18 cellular contexts compared by ENCODE assay signal in the genomic region with DNA sequence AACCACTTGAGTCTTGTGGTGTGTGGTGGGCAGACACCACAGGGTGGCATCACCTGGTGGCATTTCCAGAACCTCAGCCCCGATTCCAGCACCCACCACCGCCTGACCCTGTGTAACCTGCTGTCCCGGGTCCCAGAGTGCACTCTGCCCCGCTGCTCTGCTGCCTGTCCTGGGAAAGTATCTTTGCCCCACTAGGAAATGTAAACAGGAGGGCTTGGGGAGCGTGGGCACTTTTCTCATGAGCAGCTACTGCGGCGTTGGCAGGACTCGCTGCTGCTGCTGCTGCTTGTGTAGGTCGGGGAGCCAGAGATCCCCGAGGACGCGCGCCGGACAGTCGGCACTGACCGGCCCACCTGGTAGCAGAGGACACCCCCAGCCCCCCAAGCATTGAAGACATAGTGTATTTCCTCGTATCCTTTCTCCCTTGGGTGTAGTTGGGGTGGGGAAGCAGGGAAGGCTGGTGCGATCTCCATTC. TPM values are rescaled to one million over a fixed set of nuclear protein-coding genes. Genes with fewer than 3 reads are reported as not detected.
A peak's percentile ranks its signal among the peaks of the same experiment; 100 is the strongest.
DNase-seq lines count a peak whose midpoint lies in the region; ATAC-seq and TF ChIP-seq lines count a peak whose summit lies in the region.
"Had no signal": no experiment of that assay in that cellular context is flagged by ENCODE, and none has a peak within 500 bp of the region (broad histone marks: within the 10 kb centered on the region; RNA-seq: fewer than 3 reads in every experiment).

No MANE protein-coding gene starts in this region.

- H3K9me3 ChIP-seq in CD4-positive, alpha-beta T cell (ENCODE audit: control insufficient read depth, low read length): no peaks in the 10 kb centered on the region
- H3K9me3 ChIP-seq in IMR-90 (ENCODE audit: control insufficient read depth, insufficient read depth, low read length): no peaks in the 10 kb centered on the region
- no peaks in the 10 kb centered on the region for H3K9me3 ChIP-seq in ovary

- peak overlapping the region; percentile 50 for H2AK9ac ChIP-seq in IMR-90 (replicated peaks; ENCODE audit: low read depth, low read length, poor library complexity)

- no peaks in the 10 kb centered on the region for H3K27me3 ChIP-seq in CD4-positive, alpha-beta T cell (ENCODE audit: control insufficient read depth, insufficient read depth, low read length)
- H3K27me3 ChIP-seq in IMR-90 (ENCODE audit: control insufficient read depth, insufficient read depth, low read length) (no peaks in the 10 kb centered on the region), ovary (no peaks in the 10 kb centered on the region)

- H2BK15ac ChIP-seq in IMR-90 (ENCODE audit: low read depth, low read length): no peak overlapping the region

- no peak for TF ChIP-seq POLR2A in IMR-90 (IDR thresholded peaks at IDR 0.05; ENCODE audit: low read depth, low read length)
- no peak for TF ChIP-seq POLR2A in ovary (IDR thresholded peaks at IDR 0.05)

- POLR2A ChIA-PET in CD4-positive, alpha-beta T cell (lab: Charles Lee): no interaction called here
- POLR2A ChIA-PET in IMR-90 (lab: Charles Lee; ENCODE audit: unreplicated experiment): no interaction called here

- no peak for TF ChIP-seq CTCF in CD4-positive, alpha-beta T cell (IDR thresholded peaks at IDR 0.05)
- TF ChIP-seq CTCF in IMR-90 (conservative IDR thresholded peaks at IDR 0.05; ENCODE audit: low read depth, low read length): no peak
- no peak for TF ChIP-seq CTCF in endothelial cell (IDR thresholded peaks at IDR 0.05; ENCODE audit: unreplicated experiment)
- no peak for TF ChIP-seq CTCF in ovary (IDR thresholded peaks at IDR 0.05)

- H3K79me1 ChIP-seq in IMR-90 (ENCODE audit: low read depth in 1 of 2, low read length in 2 of 2): peaks cover 0 to 10% of the 10 kb centered on the region in 2 experiments; a peak in 1 of 4 replicates

- H3K36me3 ChIP-seq in IMR-90 (ENCODE audit: control insufficient read depth, insufficient read depth, low read length) (peaks cover 68% of the 10 kb centered on the region), ovary (no peaks in the 10 kb centered on the region)

- H3K56ac ChIP-seq in IMR-90 (ENCODE audit: extremely low read depth, insufficient read depth, low read length): no peak overlapping the region

- no peak overlapping the region for H2AK5ac ChIP-seq in IMR-90 (ENCODE audit: low read depth, low read length)

- H3K9me1 ChIP-seq in IMR-90 (ENCODE audit: insufficient read depth, low read length): no peaks in the 10 kb centered on the region

- TF ChIP-seq RAD21 in IMR-90 (IDR thresholded peaks at IDR 0.05; ENCODE audit: low read length): no peak

- H3K4me2 ChIP-seq in IMR-90 (ENCODE audit: low read depth, low read length): no peak overlapping the region

- BruUV-seq in IMR-90 (replicated peaks; lab: Mats Ljungman, UMichigan): no TSS peak

- H3K4me1 Mint-ChIP-seq in CD4-positive, alpha-beta T cell (ENCODE audit: low read depth): peaks cover 5% of the 10 kb centered on the region
- H3K4me1 Mint-ChIP-seq in endothelial cell (ENCODE audit: unreplicated experiment): no peaks in the 10 kb centered on the region
- H3K4me1 Mint-ChIP-seq: brain, memory B cell, naive B cell had no signal

- peak overlapping the region; percentile 19 for H2AFZ ChIP-seq in IMR-90 (replicated peaks; ENCODE audit: low read length, poor library complexity)
- H2AFZ ChIP-seq: parathyroid adenoma had no signal

- DNase-seq in CD4-positive, alpha-beta T cell: no peak
- DNase-seq in IMR-90 (no peak), endothelial cell (ENCODE audit: low spot score) (no peak), NCI-H345 treated with DMSO at 0.1 percent for 48 hours (lab: John Stamatoyannopoulos, UW; ENCODE audit: unreplicated experiment) (no peak), ovary (no peak)
- DNase-seq: activated CD4-positive, alpha-beta T cell treated with anti-CD3 and anti-CD28 coated beads, Interleukin-2, amount 10 ng/mL, durations not matched to agents 24 days and 14 days; activated naive CD8-positive, alpha-beta T cell treated with anti-CD3 and anti-CD28 coated beads, Interleukin-2, amount 10 ng/mL, durations not matched to agents 7 days and 5 days; activated T-cell treated with anti-CD3 and anti-CD28 coated beads, Interleukin-2, amount 50 U/mL, for 48 hours; hypothalamus; kidney; naive B cell; NCI-H187; NCI-H345; stimulated activated CD4-positive, alpha-beta T cell treated with anti-CD3 and anti-CD28 coated beads, Interleukin-2, amount 100 ng/mL, for 24 hours had no signal

- dilution Hi-C loops in IMR-90 (cut with HindIII; ENCODE audit: low sequenced_read_pairs, unreplicated experiment): no loop called here

- no peaks in the 10 kb centered on the region for H3K27me3 Mint-ChIP-seq in CD4-positive, alpha-beta T cell
- H3K27me3 Mint-ChIP-seq in endothelial cell (ENCODE audit: unreplicated experiment): peaks cover 7% of the 10 kb centered on the region
- H3K27me3 Mint-ChIP-seq: activated CD4-positive, alpha-beta T cell treated with anti-CD3 and anti-CD28 coated beads, Interleukin-2, amount 10 ng/mL, durations not matched to agents 24 days and 14 days; activated naive CD8-positive, alpha-beta T cell treated with anti-CD3 and anti-CD28 coated beads, Interleukin-2, amount 10 ng/mL, durations not matched to agents 7 days and 5 days; memory B cell; naive B cell had no signal

- no peak overlapping the region for H2BK120ac ChIP-seq in IMR-90 (ENCODE audit: low read depth, low read length)

- H3K9me3 Mint-ChIP-seq in CD4-positive, alpha-beta T cell: no peaks in the 10 kb centered on the region
- H3K9me3 Mint-ChIP-seq in endothelial cell (ENCODE audit: unreplicated experiment): no peaks in the 10 kb centered on the region
- H3K9me3 Mint-ChIP-seq: activated CD4-positive, alpha-beta T cell treated with anti-CD3 and anti-CD28 coated beads, Interleukin-2, amount 10 ng/mL, durations not matched to agents 24 days and 14 days; activated naive CD8-positive, alpha-beta T cell treated with anti-CD3 and anti-CD28 coated beads, Interleukin-2, amount 10 ng/mL, durations not matched to agents 7 days and 5 days; brain; memory B cell; naive B cell had no signal

- no peak overlapping the region for H3K27ac ChIP-seq in CD4-positive, alpha-beta T cell (ENCODE audit: low read depth, low read length)
- H3K27ac ChIP-seq in IMR-90 (ENCODE audit: insufficient read depth, low read length) (no peak overlapping the region), ovary (no peak overlapping the region)
- H3K27ac ChIP-seq: parathyroid adenoma had no signal

- 0 out of 2 replicates have a peak, but pooled peaks cover 4% of the 10 kb centered on the region for H4K20me1 ChIP-seq in IMR-90 (ENCODE audit: insufficient read depth, low read length)

- H3K9ac ChIP-seq in IMR-90 (ENCODE audit: low read depth, low read length): no peak overlapping the region
- H3K9ac ChIP-seq: parathyroid adenoma had no signal

- CTCF ChIA-PET in CD4-positive, alpha-beta T cell (lab: Charles Lee): no interaction called here
- CTCF ChIA-PET in IMR-90 (lab: Yijun Ruan, JAX): no interaction called here

- no peak for ATAC-seq in CD4-positive, alpha-beta T cell (ENCODE audit: poor library complexity)
- ATAC-seq in IMR-90 (ENCODE audit: low read depth): no peak
- ATAC-seq in GM21786 (IDR thresholded peaks at IDR 0.05; ENCODE audit: unreplicated experiment): no peak

- H3K18ac ChIP-seq in IMR-90 (ENCODE audit: low read depth, low read length): no peak overlapping the region

- peaks cover 54% of the 10 kb centered on the region for H3K36me3 Mint-ChIP-seq in CD4-positive, alpha-beta T cell (ENCODE audit: low read depth)
- peaks cover 28% of the 10 kb centered on the region for H3K36me3 Mint-ChIP-seq in endothelial cell (ENCODE audit: low read depth, unreplicated experiment)
- H3K36me3 Mint-ChIP-seq: naive B cell had no signal

- H3K4me3 ChIP-seq in IMR-90 (ENCODE audit: insufficient read depth, low read depth, low read length) (no peak overlapping the region), ovary (no peak overlapping the region)

- H3K4ac ChIP-seq in IMR-90 (ENCODE audit: low read depth, low read length): no peak overlapping the region

- intact Hi-C loops in CD4-positive, alpha-beta T cell (cut with DNase I, micrococcal nuclease): no loop called here
- intact Hi-C loops in IMR-90 (cut with micrococcal nuclease) (no loop called here), ovary (cut with DNase I) (no loop called here)

- no peak overlapping the region for H4K5ac ChIP-seq in IMR-90 (ENCODE audit: low read depth, low read length)

- no peak overlapping the region for H4K91ac ChIP-seq in IMR-90 (ENCODE audit: insufficient read depth, low read depth, low read length)

- no peak overlapping the region for H2BK5ac ChIP-seq in IMR-90 (ENCODE audit: low read depth, low read length, poor library complexity, severe bottlenecking)

- peak overlapping the region; percentile 30 for H3K27ac Mint-ChIP-seq in CD4-positive, alpha-beta T cell
- no peak overlapping the region for H3K27ac Mint-ChIP-seq in endothelial cell (ENCODE audit: unreplicated experiment)
- H3K27ac Mint-ChIP-seq: activated CD4-positive, alpha-beta T cell treated with anti-CD3 and anti-CD28 coated beads, Interleukin-2, amount 10 ng/mL, durations not matched to agents 24 days and 14 days; memory B cell had no signal

- in situ Hi-C loops in IMR-90 (cut with MboI; ENCODE audit: low sequenced_read_pairs): loop anchor here (25.0 kb wide), 1 partner anchor 811 kb away; the partner anchor contains the start of gene AGXT

- H3K14ac ChIP-seq in IMR-90 (replicated peaks; ENCODE audit: low read depth, low read length): no peak overlapping the region

- no peak overlapping the region for H3K23ac ChIP-seq in IMR-90 (ENCODE audit: low read depth, low read length)

- H2BK20ac ChIP-seq in IMR-90 (ENCODE audit: low read depth, low read length): no peak overlapping the region

- H3K4me1 ChIP-seq in IMR-90 (ENCODE audit: control insufficient read depth, insufficient read depth, low read length) (no peaks in the 10 kb centered on the region), ovary (ENCODE audit: insufficient read depth) (no peaks in the 10 kb centered on the region)
- H3K4me1 ChIP-seq: parathyroid adenoma had no signal

- no peak overlapping the region for H4K8ac ChIP-seq in IMR-90 (ENCODE audit: low read depth in 2 of 2, low read length in 2 of 2)

- 100% methylated on average over 1 of the region's 18 CpGs; no CpG with 5 or more reads in 1 of the 2 experiments for WGBS in IMR-90 (ENCODE audit: extremely low coverage in 2 of 2, insufficient read length in 1 of 2), 2 experiments
- whole genome bisulfite sequencing in ovary, 3 donors: 79 to 88% (median 83%) methylated on average over 18 of the region's 18 CpGs

- TF ChIP-seq EP300 in ovary (IDR thresholded peaks at IDR 0.05): no peak

- no peak overlapping the region for H3K4me3 Mint-ChIP-seq in CD4-positive, alpha-beta T cell
- peak overlapping the region; percentile 80 for H3K4me3 Mint-ChIP-seq in endothelial cell (ENCODE audit: unreplicated experiment)
- H3K4me3 Mint-ChIP-seq: activated CD4-positive, alpha-beta T cell treated with anti-CD3 and anti-CD28 coated beads, Interleukin-2, amount 10 ng/mL, durations not matched to agents 24 days and 14 days; activated naive CD8-positive, alpha-beta T cell treated with anti-CD3 and anti-CD28 coated beads, Interleukin-2, amount 10 ng/mL, durations not matched to agents 7 days and 5 days; brain; memory B cell; naive B cell had no signal

RNA-seq across cellular contexts. Expression of gene DTYMK, which starts 13.4 kb away (rescaled TPM):
- total RNA-seq in CD4-positive, alpha-beta T cell: 1 to 10 TPM; 4.8 to 6.0 TPM
- total RNA-seq in IMR-90 (2012; rRNA removed): 31.7 and 32.8 TPM in 2 replicates
- 50.1 and 50.5 TPM in 2 replicates for polyA plus RNA-seq in IMR-90 (2012; rRNA removed)
- polyA plus RNA-seq in IMR-90 (2012; cell fraction: cytosol; rRNA removed): 40.6 and 60.0 TPM in 2 replicates
- polyA plus RNA-seq in IMR-90 (2012; cell fraction: nucleus; rRNA removed; ENCODE audit: low replicate concordance): 20.9 and 27.0 TPM in 2 replicates
- total RNA-seq in endothelial cell (ENCODE audit: unreplicated experiment): 42.3 TPM
- 10 to 100 TPM in 6 of 7 donors, 1 to 10 TPM in 1; 8.9 to 17.9 (median 14.6) TPM for total RNA-seq in ovary
- 10 to 100 TPM in 1 of 2 donors, 1 to 10 TPM in 1; 3.7 to 10.7 TPM for polyA plus RNA-seq in ovary

RNA-seq across cellular contexts. Expression of gene ING5, which starts 28.6 kb away (rescaled TPM):
- total RNA-seq in CD4-positive, alpha-beta T cell: 10 to 100 TPM; 51.2 to 51.3 TPM
- total RNA-seq in IMR-90 (2012; rRNA removed): 16.7 and 38.9 TPM in 2 replicates
- polyA plus RNA-seq in IMR-90 (2012; rRNA removed): 36.1 and 36.5 TPM in 2 replicates
- polyA plus RNA-seq in IMR-90 (2012; cell fraction: cytosol; rRNA removed): 28.4 and 31.1 TPM in 2 replicates
- 107 and 146 TPM in 2 replicates for polyA plus RNA-seq in IMR-90 (2012; cell fraction: nucleus; rRNA removed; ENCODE audit: low replicate concordance)
- total RNA-seq in endothelial cell (ENCODE audit: unreplicated experiment): 19.9 TPM
- 10 to 100 TPM; 24.9 to 57.1 (median 39.9) TPM for total RNA-seq in ovary
- polyA plus RNA-seq in ovary: 10 to 100 TPM; 27.1 to 39.5 TPM

RNA-seq across cellular contexts. Expression of gene ATG4B, which starts 35.7 kb away (rescaled TPM):
- total RNA-seq in CD4-positive, alpha-beta T cell: 10 to 100 TPM; 86.5 to 89.4 TPM
- 102 and 146 TPM in 2 replicates for total RNA-seq in IMR-90 (2012; rRNA removed)
- 98.4 and 113 TPM in 2 replicates for polyA plus RNA-seq in IMR-90 (2012; rRNA removed)
- polyA plus RNA-seq in IMR-90 (2012; cell fraction: cytosol; rRNA removed): 52.3 and 78.0 TPM in 2 replicates
- 374 and 431 TPM in 2 replicates for polyA plus RNA-seq in IMR-90 (2012; cell fraction: nucleus; rRNA removed; ENCODE audit: low replicate concordance)
- total RNA-seq in endothelial cell (ENCODE audit: unreplicated experiment): 124 TPM
- 10 to 100 TPM; 37.1 to 70.4 (median 56.3) TPM for total RNA-seq in ovary
- 10 to 100 TPM; 41.0 to 49.5 TPM for polyA plus RNA-seq in ovary

RNA-seq across cellular contexts. Expression of gene THAP4, which starts 36.3 kb away (rescaled TPM):
- 10 to 100 TPM; 27.5 to 31.4 TPM for total RNA-seq in CD4-positive, alpha-beta T cell
- 33.9 and 42.2 TPM in 2 replicates for total RNA-seq in IMR-90 (2012; rRNA removed)
- 55.1 and 60.3 TPM in 2 replicates for polyA plus RNA-seq in IMR-90 (2012; rRNA removed)
- polyA plus RNA-seq in IMR-90 (2012; cell fraction: cytosol; rRNA removed): 53.0 and 64.7 TPM in 2 replicates
- polyA plus RNA-seq in IMR-90 (2012; cell fraction: nucleus; rRNA removed; ENCODE audit: low replicate concordance): 20.5 and 32.9 TPM in 2 replicates
- total RNA-seq in endothelial cell (ENCODE audit: unreplicated experiment): 42.5 TPM
- 10 to 100 TPM; 26.2 to 54.7 (median 40.3) TPM for total RNA-seq in ovary
- polyA plus RNA-seq in ovary: 10 to 100 TPM; 12.1 to 42.0 TPM
